ENCODE assay signal across 1 cellular context in the genomic region with DNA sequence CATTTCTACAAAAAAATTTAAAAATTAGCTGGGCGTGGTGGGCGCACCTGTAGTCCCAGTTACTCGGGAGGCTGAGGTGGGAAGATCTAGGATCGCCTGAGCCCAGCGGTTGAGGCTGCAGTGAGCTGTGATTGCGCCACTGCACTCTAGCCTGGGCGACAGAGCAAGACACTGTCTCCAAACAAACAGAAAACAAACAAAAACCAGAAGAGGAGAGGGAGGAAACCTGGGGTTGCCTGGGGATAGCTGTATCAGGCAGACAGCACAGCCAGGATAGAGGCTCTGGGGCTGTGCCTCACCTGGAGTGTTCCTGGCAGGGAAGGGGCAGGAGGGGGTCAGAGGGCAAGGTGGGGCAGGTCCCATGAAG.
TF ChIP-seq lines count a peak whose summit lies in the region.

No MANE protein-coding gene starts in this region.

TF ChIP-seq in K562, 482 proteins besides CTCF, POLR2A, EP300 and RAD21:
- TF ChIP-seq CEBPB (tag; IDR thresholded peaks at IDR 0.05): peak; percentile 78
- TF ChIP-seq, protein P1, sequence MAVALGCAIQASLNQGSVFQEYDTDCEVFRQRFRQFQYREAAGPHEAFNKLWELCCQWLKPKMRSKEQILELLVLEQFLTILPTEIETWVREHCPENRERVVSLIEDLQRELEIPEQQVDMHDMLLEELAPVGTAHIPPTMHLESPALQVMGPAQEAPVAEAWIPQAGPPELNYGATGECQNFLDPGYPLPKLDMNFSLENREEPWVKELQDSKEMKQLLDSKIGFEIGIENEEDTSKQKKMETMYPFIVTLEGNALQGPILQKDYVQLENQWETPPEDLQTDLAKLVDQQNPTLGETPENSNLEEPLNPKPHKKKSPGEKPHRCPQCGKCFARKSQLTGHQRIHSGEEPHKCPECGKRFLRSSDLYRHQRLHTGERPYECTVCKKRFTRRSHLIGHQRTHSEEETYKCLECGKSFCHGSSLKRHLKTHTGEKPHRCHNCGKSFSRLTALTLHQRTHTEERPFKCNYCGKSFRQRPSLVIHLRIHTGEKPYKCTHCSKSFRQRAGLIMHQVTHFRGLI (CRISPR knock-in tag; IDR thresholded peaks at IDR 0.05): no peak
- TF ChIP-seq ZNF830 (CRISPR knock-in tag; IDR thresholded peaks at IDR 0.05): no peak
- no peak for TF ChIP-seq ZNF408 (CRISPR knock-in tag; IDR thresholded peaks at IDR 0.05; ENCODE audit: low read depth)
- TF ChIP-seq KDM1A (IDR thresholded peaks at IDR 0.05): 0 out of 4 replicates have a peak, but pooled peaks of 1 of the 2 experiments have one; percentile 42
- no peak for TF ChIP-seq SRSF3 (IDR thresholded peaks at IDR 0.05; ENCODE audit: insufficient read depth, low read length)
- TF ChIP-seq RBFOX2 (IDR thresholded peaks at IDR 0.05; ENCODE audit: low read depth, low read length): no peak
- no peak for TF ChIP-seq ZFX (CRISPR knock-in tag; IDR thresholded peaks at IDR 0.05)
- TF ChIP-seq CEBPG (CRISPR knock-in tag; IDR thresholded peaks at IDR 0.05): no peak
- peak in 1 of 2 experiments; percentile 8; a peak in 1 of 4 replicates for TF ChIP-seq CEBPG (tag; conservative IDR thresholded peaks at IDR 0.05 in 1 of 2, IDR thresholded peaks at IDR 0.05 in 1 of 2)
- TF ChIP-seq ZC3H8 (IDR thresholded peaks at IDR 0.05): no peak
- no peak for TF ChIP-seq ELF4 (CRISPR knock-in tag; IDR thresholded peaks at IDR 0.05)
- TF ChIP-seq PTBP1 (IDR thresholded peaks at IDR 0.05; ENCODE audit: low read depth, low read length): no peak
- no peak for TF ChIP-seq ZBTB49 (CRISPR knock-in tag; IDR thresholded peaks at IDR 0.05; ENCODE audit: borderline replicate concordance)
- no peak for TF ChIP-seq ZNF165 (CRISPR knock-in tag; IDR thresholded peaks at IDR 0.05; ENCODE audit: borderline replicate concordance)
- no peak for TF ChIP-seq HOXB6 (CRISPR knock-in tag; IDR thresholded peaks at IDR 0.05; ENCODE audit: borderline replicate concordance)
- TF ChIP-seq NR2F6 (CRISPR knock-in tag; IDR thresholded peaks at IDR 0.05): no peak
- peak; percentile 44; the same call in 1 of the 2 replicates for TF ChIP-seq ZBTB33 (CRISPR knock-in tag; IDR thresholded peaks at IDR 0.05)
